Comparison of ENCODE assay signal across 15 cellular contexts in the genomic region with DNA sequence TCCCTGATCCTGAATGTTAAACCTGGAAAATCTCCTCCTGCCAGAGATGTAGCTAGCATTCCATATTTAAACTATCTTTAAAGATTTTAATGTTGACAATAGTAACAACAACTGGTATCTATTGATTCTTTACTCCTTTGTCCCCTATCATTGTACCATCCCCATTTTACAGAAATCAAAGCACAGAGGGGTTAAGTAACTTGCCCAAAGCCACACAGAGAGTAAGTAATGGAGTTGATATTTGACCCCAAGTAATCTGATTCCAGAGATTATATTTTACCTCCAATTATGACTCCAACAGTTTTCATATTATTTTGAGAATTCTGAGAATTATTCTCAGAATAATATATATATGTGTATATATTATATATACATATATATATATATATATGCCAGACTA. TPM values are rescaled to one million over a fixed set of nuclear protein-coding genes. Genes with fewer than 3 reads are reported as not detected.
DNase-seq lines count a peak whose midpoint lies in the region; ATAC-seq and TF ChIP-seq lines count a peak whose summit lies in the region.
"Had no signal": no experiment of that assay in that cellular context is flagged by ENCODE, and none has a peak within 500 bp of the region (broad histone marks: within the 10 kb centered on the region; RNA-seq: fewer than 3 reads in every experiment).

No MANE protein-coding gene starts in this region.

- no peaks in the 10 kb centered on the region for H3K36me3 Mint-ChIP-seq in T-helper 2 cell treated with Interferon-gamma antibody and Interleukin-4, amounts not matched to agents 5 μg/mL and 100 μg/mL, for 36 hours (ENCODE audit: low read depth)
- H3K36me3 Mint-ChIP-seq: WTC11 had no signal

- H3K4me3 Mint-ChIP-seq in T-helper 2 cell treated with Interferon-gamma antibody and Interleukin-4, amounts not matched to agents 5 μg/mL and 100 μg/mL, for 36 hours, result peak overlapping the region; percentile 43

- no peak overlapping the region for H3K27ac ChIP-seq in MM.1S (ENCODE audit: low read length)
- H3K27ac ChIP-seq in colonic mucosa, result peak overlapping the region; percentile 72
- no peak overlapping the region for H3K27ac ChIP-seq in ascending aorta

- intact Hi-C loops in colonic mucosa (cut with DNase I), result no loop called here
- intact Hi-C loops in ascending aorta (cut with DNase I), result no loop called here

- H3K4me1 ChIP-seq in MM.1S (ENCODE audit: low read length) (no peaks in the 10 kb centered on the region), colonic mucosa (no peaks in the 10 kb centered on the region), skeletal muscle satellite cell (ENCODE audit: control insufficient read depth, insufficient read depth, low read length) (peaks cover 20% of the 10 kb centered on the region), ascending aorta (peaks cover 0 to 4% of the 10 kb centered on the region in 2 donors)

- no peak for TF ChIP-seq CTCF in MM.1S (IDR thresholded peaks at IDR 0.05; ENCODE audit: low read length)
- no peak for TF ChIP-seq CTCF in colonic mucosa (IDR thresholded peaks at IDR 0.05)
- no peak for TF ChIP-seq CTCF in ascending aorta (IDR thresholded peaks at IDR 0.05)

- H3K27me3 ChIP-seq in MM.1S (replicated peaks; ENCODE audit: insufficient read depth, low read length), result no peaks in the 10 kb centered on the region
- H3K27me3 ChIP-seq in colonic mucosa, result no peaks in the 10 kb centered on the region
- peaks cover 3% of the 10 kb centered on the region for H3K27me3 ChIP-seq in skeletal muscle satellite cell (ENCODE audit: control insufficient read depth, insufficient read depth, low read length)
- no peaks in the 10 kb centered on the region for H3K27me3 ChIP-seq in ascending aorta

- no peaks in the 10 kb centered on the region for H3K9me2 ChIP-seq in MM.1S (replicated peaks; ENCODE audit: insufficient read depth, low read length)

- H3K79me2 ChIP-seq in MM.1S (ENCODE audit: low read length), result no peaks in the 10 kb centered on the region

- H3F3A ChIP-seq in MM.1S (ENCODE audit: insufficient read depth, low read length), result peaks cover 8% of the 10 kb centered on the region

- H3K9ac ChIP-seq in MM.1S (ENCODE audit: low read length) (no peak overlapping the region), colonic mucosa (ENCODE audit: low read depth in 2 of 2, low read length in 2 of 2) (no peak overlapping the region), skeletal muscle satellite cell (ENCODE audit: low read depth, low read length) (no peak overlapping the region)

- DNase-seq in T-helper 2 cell treated with Interferon-gamma antibody and Interleukin-4, amounts not matched to agents 5 μg/mL and 100 μg/mL, for 36 hours (ENCODE audit: low spot score), result no peak
- no peak for DNase-seq in T-helper 2 cell
- no peak for DNase-seq in MM.1S
- DNase-seq in colonic mucosa, result no peak
- DNase-seq in ascending aorta (ENCODE audit: low spot score in 2 of 2), result no peak
- DNase-seq in anterior cingulate cortex (lab: John Stamatoyannopoulos, UW), result no peak
- DNase-seq: 8988T, amniotic stem cell, midbrain, NCI-H1930, NCI-H524 treated with DMSO at 0.1 percent for 48 hours had no signal

- peaks cover 3% of the 10 kb centered on the region for H3K27me3 Mint-ChIP-seq in T-helper 2 cell treated with Interferon-gamma antibody and Interleukin-4, amounts not matched to agents 5 μg/mL and 100 μg/mL, for 36 hours (ENCODE audit: low read depth)

- peak overlapping the region; percentile 67; the same call in 1 of the 2 replicates for H3K4me3 ChIP-seq in MM.1S (ENCODE audit: low read length)
- H3K4me3 ChIP-seq in colonic mucosa, result peak overlapping the region; percentile 49
- H3K4me3 ChIP-seq in skeletal muscle satellite cell (ENCODE audit: low read length), result no peak overlapping the region
- H3K4me3 ChIP-seq in ascending aorta, result no peak overlapping the region

- peaks cover 19% of the 10 kb centered on the region for H3K4me1 Mint-ChIP-seq in T-helper 2 cell treated with Interferon-gamma antibody and Interleukin-4, amounts not matched to agents 5 μg/mL and 100 μg/mL, for 36 hours (ENCODE audit: low read depth)

- H3K36me3 ChIP-seq in MM.1S (replicated peaks; ENCODE audit: insufficient read depth, low read length) (no peaks in the 10 kb centered on the region), colonic mucosa (no peaks in the 10 kb centered on the region), skeletal muscle satellite cell (ENCODE audit: insufficient read depth, low read length) (no peaks in the 10 kb centered on the region), ascending aorta (no peaks in the 10 kb centered on the region)

- H3K9me3 Mint-ChIP-seq in T-helper 2 cell treated with Interferon-gamma antibody and Interleukin-4, amounts not matched to agents 5 μg/mL and 100 μg/mL, for 36 hours, result no peaks in the 10 kb centered on the region
- H3K9me3 Mint-ChIP-seq: GM23338, WTC11 had no signal

- H3K27ac Mint-ChIP-seq in T-helper 2 cell treated with Interferon-gamma antibody and Interleukin-4, amounts not matched to agents 5 μg/mL and 100 μg/mL, for 36 hours, result peak overlapping the region; percentile 17
- H3K27ac Mint-ChIP-seq: GM23338, WTC11 had no signal

- H3K9me3 ChIP-seq in MM.1S (replicated peaks; ENCODE audit: insufficient read depth, low read length) (no peaks in the 10 kb centered on the region), colonic mucosa (no peaks in the 10 kb centered on the region), skeletal muscle satellite cell (replicated peaks; ENCODE audit: low read length) (no peaks in the 10 kb centered on the region), ascending aorta (no peaks in the 10 kb centered on the region)

- H3K4me2 ChIP-seq in MM.1S (ENCODE audit: low read depth, low read length) (no peak overlapping the region), skeletal muscle satellite cell (ENCODE audit: low read length) (peak overlapping the region; percentile 38)

- no peaks in the 10 kb centered on the region for H4K20me1 ChIP-seq in MM.1S (ENCODE audit: insufficient read depth, low read length)

- H2AFZ ChIP-seq in MM.1S (ENCODE audit: low read length), result no peak overlapping the region

- ATAC-seq in GM19455 (IDR thresholded peaks at IDR 0.05; ENCODE audit: unreplicated experiment), result no peak

RNA-seq across cellular contexts. Expression of a gene that starts 37.7 kb away (rescaled TPM):
- total RNA-seq in colonic mucosa, result 1 to 10 TPM; 7.4 to 9.9 TPM
- 0.44 and 1.3 TPM in 2 replicates for total RNA-seq in skeletal muscle satellite cell (2012; rRNA removed)
- total RNA-seq in ascending aorta, result 0.21 TPM

RNA-seq across cellular contexts. Expression of a gene that starts 42.9 kb away (rescaled TPM):
- 10 to 100 TPM; 54.8 to 91.4 TPM for total RNA-seq in colonic mucosa
- 38.2 and 43.1 TPM in 2 replicates for total RNA-seq in skeletal muscle satellite cell (2012; rRNA removed)
- 35.8 TPM for total RNA-seq in ascending aorta

Comparison
In these comparisons a context has a peak if more than half of its experiments do, and no peak if none do; other contexts are left out.
1. H3K4me3 ChIP-seq: peak in MM.1S (single experiment) and colonic mucosa (single experiment); none in skeletal muscle satellite cell (single experiment) and ascending aorta (0 of 2).